Comparison of ENCODE assay signal across 17 cellular contexts in genomic region chr13:42101821-42102580, GRCh38. TPM values are rescaled to one million over a fixed set of nuclear protein-coding genes. Genes with fewer than 3 reads are reported as not detected.
DNase-seq lines count a peak whose midpoint lies in the region; ATAC-seq and TF ChIP-seq lines count a peak whose summit lies in the region.
"Had no signal": no experiment of that assay in that cellular context is flagged by ENCODE, and none has a peak within 500 bp of the region (broad histone marks: within the 10 kb centered on the region; RNA-seq: fewer than 3 reads in every experiment).

No MANE protein-coding gene starts in this region.

- no peaks in the 10 kb centered on the region for H3K9me3 ChIP-seq in CD8-positive, alpha-beta T cell (ENCODE audit: low read length)
- H3K9me3 ChIP-seq in Peyer's patch = no peaks in the 10 kb centered on the region
- H3K9me3 ChIP-seq in effector memory CD4-positive, alpha-beta T cell (ENCODE audit: control insufficient read depth, low read length) = no peaks in the 10 kb centered on the region
- H3K9me3 ChIP-seq: colonic mucosa, HAP-1 had no signal

- peaks cover 10% of the 10 kb centered on the region for H3K4me1 Mint-ChIP-seq in CD8-positive, alpha-beta T cell (ENCODE audit: low read depth)
- H3K4me1 Mint-ChIP-seq in T-cell = peaks cover 7 to 21% (median 9%) of the 10 kb centered on the region in 3 donors

- no peaks in the 10 kb centered on the region for H3K27me3 Mint-ChIP-seq in CD8-positive, alpha-beta T cell (ENCODE audit: low read depth)
- H3K27me3 Mint-ChIP-seq in T-cell = no peaks in the 10 kb centered on the region

- H3K36me3 Mint-ChIP-seq in CD8-positive, alpha-beta T cell = peaks cover 2% of the 10 kb centered on the region
- no peaks in the 10 kb centered on the region for H3K36me3 Mint-ChIP-seq in T-cell

- peak overlapping the region; percentile 2 for H3K27ac Mint-ChIP-seq in CD8-positive, alpha-beta T cell
- no peak overlapping the region for H3K27ac Mint-ChIP-seq in T-cell

- DNase-seq in CD8-positive, alpha-beta T cell = no peak
- DNase-seq in DMS79 (lab: John Stamatoyannopoulos, UW) (peak; percentile 51), NCI-H774 (lab: John Stamatoyannopoulos, UW) (peak; percentile 7), left ventricle myocardium superior (peak; percentile 47), activated gamma-delta T cell (lab: John Stamatoyannopoulos, UW) (no peak), Peyer's patch (no peak), T-cell (no peak)
- DNase-seq in effector memory CD4-positive, alpha-beta T cell = no peak
- DNase-seq: activated CD4-positive, alpha-beta T cell treated with anti-CD3 and anti-CD28 coated beads, Interleukin-2, amount 50 U/mL, for 48 hours; activated effector memory CD4-positive, alpha-beta T cell treated with Interleukin-2 at 50 U/mL for 16 hours; anterior cingulate cortex; colonic mucosa; NCI-H1105 had no signal

- TF ChIP-seq CTCF in CD8-positive, alpha-beta T cell (IDR thresholded peaks at IDR 0.05) = no peak
- TF ChIP-seq CTCF in Peyer's patch (IDR thresholded peaks at IDR 0.05) = no peak

- no peak for TF ChIP-seq POLR2A in Peyer's patch (IDR thresholded peaks at IDR 0.05)

- ATAC-seq in CD8-positive, alpha-beta T cell = no peak
- ATAC-seq in left ventricle myocardium superior (peak; percentile 61), T-cell (replicated peaks in 1 of 4) (no peak)
- ATAC-seq: esophagus mucosa, HepG2 had no signal

- H3K4me1 ChIP-seq in CD8-positive, alpha-beta T cell (ENCODE audit: insufficient read depth, low read length) = no peaks in the 10 kb centered on the region
- H3K4me1 ChIP-seq in Peyer's patch = no peaks in the 10 kb centered on the region
- H3K4me1 ChIP-seq in effector memory CD4-positive, alpha-beta T cell (ENCODE audit: control insufficient read depth, insufficient read depth, low read length, poor library complexity, severe bottlenecking) = no peaks in the 10 kb centered on the region
- H3K4me1 ChIP-seq: BLaER1, colonic mucosa, HAP-1 had no signal

- no peaks in the 10 kb centered on the region for H3K36me3 ChIP-seq in CD8-positive, alpha-beta T cell (ENCODE audit: insufficient read depth, low read length)
- no peaks in the 10 kb centered on the region for H3K36me3 ChIP-seq in Peyer's patch
- no peaks in the 10 kb centered on the region for H3K36me3 ChIP-seq in effector memory CD4-positive, alpha-beta T cell (ENCODE audit: control insufficient read depth, insufficient read depth, low read length)
- H3K36me3 ChIP-seq: colonic mucosa, HAP-1 had no signal

- H3K27me3 ChIP-seq in CD8-positive, alpha-beta T cell (ENCODE audit: insufficient read depth, low read length) = no peaks in the 10 kb centered on the region
- no peaks in the 10 kb centered on the region for H3K27me3 ChIP-seq in Peyer's patch
- no peaks in the 10 kb centered on the region for H3K27me3 ChIP-seq in effector memory CD4-positive, alpha-beta T cell (replicated peaks; ENCODE audit: control insufficient read depth, insufficient read depth, low read length, poor library complexity, severe bottlenecking)
- H3K27me3 ChIP-seq: BLaER1, colonic mucosa had no signal

- no peak overlapping the region for H3K27ac ChIP-seq in CD8-positive, alpha-beta T cell (ENCODE audit: low read depth, low read length)
- H3K27ac ChIP-seq in Peyer's patch = no peak overlapping the region
- no peak overlapping the region for H3K27ac ChIP-seq in effector memory CD4-positive, alpha-beta T cell (ENCODE audit: insufficient read depth, low read length, poor library complexity, severe bottlenecking)
- H3K27ac ChIP-seq: BLaER1, colonic mucosa had no signal

- CTCF ChIA-PET in CD8-positive, alpha-beta T cell (lab: Charles Lee) = interaction anchor here (0.6 to 1.0 kb wide), 2 partner anchors 9 to 750 kb away, joined by 3 read pairs; no protein-coding TSS in a partner anchor
- CTCF ChIA-PET in T-cell (lab: Charles Lee) = no interaction called here

- intact Hi-C loops in CD8-positive, alpha-beta T cell (cut with DNase I, micrococcal nuclease) = loop anchor here in 1 of 2 experiments (10.0 kb wide), 1 partner anchor 687 kb away; no protein-coding TSS in a partner anchor
- intact Hi-C loops in left ventricle myocardium superior (cut with micrococcal nuclease) = no loop called here

- peaks cover 4% of the 10 kb centered on the region for H3K9me3 Mint-ChIP-seq in CD8-positive, alpha-beta T cell
- peaks cover 0 to 5% (median 3%) of the 10 kb centered on the region in 3 donors for H3K9me3 Mint-ChIP-seq in T-cell

- H3K4me3 Mint-ChIP-seq in CD8-positive, alpha-beta T cell = no peak overlapping the region
- H3K4me3 Mint-ChIP-seq in T-cell = no peak overlapping the region

- POLR2A ChIA-PET in CD8-positive, alpha-beta T cell (lab: Charles Lee) = no interaction called here
- POLR2A ChIA-PET in T-cell (lab: Charles Lee) = no interaction called here

- no peak overlapping the region for H3K4me3 ChIP-seq in CD8-positive, alpha-beta T cell (ENCODE audit: low read depth, low read length)
- no peak overlapping the region for H3K4me3 ChIP-seq in Peyer's patch
- H3K4me3 ChIP-seq in effector memory CD4-positive, alpha-beta T cell (ENCODE audit: insufficient read depth, low read depth, low read length, poor library complexity, severe bottlenecking) = no peak overlapping the region
- H3K4me3 ChIP-seq: BLaER1, colonic mucosa, HAP-1 had no signal

RNA-seq across cellular contexts. Expression of gene DGKH, which starts 53.6 kb away (rescaled TPM):
- 1 to 10 TPM; 5.2 to 5.4 TPM for total RNA-seq in CD8-positive, alpha-beta T cell
- total RNA-seq in left ventricle myocardium superior (5.2 TPM), Peyer's patch (10 to 100 TPM in 3 of 4 donors, 1 to 10 TPM in 1; 9.5 to 30.5 (median 18.8) TPM), T-cell (10 to 100 TPM in 2 of 5 donors, 1 to 10 TPM in 3; 8.6 to 14.6 (median 8.8) TPM)

Comparison
In these comparisons a context has a peak if more than half of its experiments do, and no peak if none do; other contexts are left out.
1. DNase-seq: peak in DMS79 (single experiment), NCI-H774 (single experiment) and left ventricle myocardium superior (single experiment); none in CD8-positive, alpha-beta T cell (0 of 7), activated gamma-delta T cell (single experiment), Peyer's patch (0 of 3), effector memory CD4-positive, alpha-beta T cell (0 of 3) and T-cell (0 of 34).